ENCODE assay signal across 1 cellular context in genomic region chr5:79720096-79720495, GRCh38.
TF ChIP-seq lines count a peak whose summit lies in the region.

No MANE protein-coding gene starts in this region.

TF ChIP-seq in HEK293, 187 proteins besides CTCF, POLR2A, EP300 and RAD21 (continued from another document):
- TF ChIP-seq ZNF626 (tag by site-specific recombination; IDR thresholded peaks at IDR 0.05): peak; percentile 76; the same call in 1 of the 2 replicates
- 0 out of 2 replicates have a peak, but pooled peaks have one; percentile 32 for TF ChIP-seq OVOL3 (tag by site-specific recombination; IDR thresholded peaks at IDR 0.05)
- TF ChIP-seq ZNF146 (tag by site-specific recombination; IDR thresholded peaks at IDR 0.05): no peak
- no peak for TF ChIP-seq ZNF416 (tag by site-specific recombination; IDR thresholded peaks at IDR 0.05)
- TF ChIP-seq ZNF548 (tag by site-specific recombination; IDR thresholded peaks at IDR 0.05): no peak
- TF ChIP-seq SETDB1 (IDR thresholded peaks at IDR 0.05; ENCODE audit: insufficient read length, low read length): peak; percentile 84
- no peak for TF ChIP-seq ZNF184 (tag by site-specific recombination; IDR thresholded peaks at IDR 0.05)
- TF ChIP-seq ZNF280D (tag by site-specific recombination; IDR thresholded peaks at IDR 0.05): peak; percentile 64; the same call in 1 of the 2 replicates
- no peak for TF ChIP-seq PRDM10 (tag by site-specific recombination; IDR thresholded peaks at IDR 0.05)
- TF ChIP-seq ZNF211 (tag by site-specific recombination; IDR thresholded peaks at IDR 0.05; ENCODE audit: low read depth): no peak
- 0 out of 2 replicates have a peak, but pooled peaks have one; percentile 46 for TF ChIP-seq ZNF610 (tag by site-specific recombination; IDR thresholded peaks at IDR 0.05; ENCODE audit: borderline replicate concordance)
- 0 out of 2 replicates have a peak, but pooled peaks have one; percentile 4 for TF ChIP-seq ZNF37A (tag by site-specific recombination; IDR thresholded peaks at IDR 0.05)
- no peak for TF ChIP-seq ZNF175 (tag by site-specific recombination; IDR thresholded peaks at IDR 0.05)
- TF ChIP-seq PBX3 (CRISPR knock-in tag; IDR thresholded peaks at IDR 0.05): no peak
- no peak for TF ChIP-seq ZNF292 (tag by site-specific recombination; IDR thresholded peaks at IDR 0.05; ENCODE audit: borderline replicate concordance, low read depth)
- no peak for TF ChIP-seq ZNF561 (tag by site-specific recombination; IDR thresholded peaks at IDR 0.05; ENCODE audit: borderline replicate concordance)
- TF ChIP-seq ZNF660 (tag by site-specific recombination; IDR thresholded peaks at IDR 0.05): no peak
- no peak for TF ChIP-seq ZNF623 (tag by site-specific recombination; IDR thresholded peaks at IDR 0.05)
- no peak for TF ChIP-seq ZNF157 (tag by site-specific recombination; IDR thresholded peaks at IDR 0.05)
- TF ChIP-seq ZBTB48 (tag by site-specific recombination; IDR thresholded peaks at IDR 0.05): no peak
- no peak for TF ChIP-seq BCL11A (tag by site-specific recombination; IDR thresholded peaks at IDR 0.05; ENCODE audit: low read depth)
- no peak for TF ChIP-seq ZNF792 (tag by site-specific recombination; IDR thresholded peaks at IDR 0.05)
- no peak for TF ChIP-seq ZNF654 (tag by site-specific recombination; IDR thresholded peaks at IDR 0.05; ENCODE audit: low read depth)
- TF ChIP-seq ZNF404 (tag by site-specific recombination; IDR thresholded peaks at IDR 0.05): no peak
- TF ChIP-seq KLF1 (tag by site-specific recombination; IDR thresholded peaks at IDR 0.05): no peak
- no peak for TF ChIP-seq ZNF658 (tag by site-specific recombination; IDR thresholded peaks at IDR 0.05)
- TF ChIP-seq ZNF791 (tag by site-specific recombination; IDR thresholded peaks at IDR 0.05): no peak
- no peak for TF ChIP-seq ZSCAN16 (tag by site-specific recombination; IDR thresholded peaks at IDR 0.05)
- TF ChIP-seq ZEB2 (tag by site-specific recombination; IDR thresholded peaks at IDR 0.05): no peak
- no peak for TF ChIP-seq KLF16 (tag by site-specific recombination; IDR thresholded peaks at IDR 0.05)
- TF ChIP-seq ZNF121 (tag by site-specific recombination; IDR thresholded peaks at IDR 0.05): no peak
- no peak for TF ChIP-seq SP7 (tag by site-specific recombination; IDR thresholded peaks at IDR 0.05)
- TF ChIP-seq SCRT1 (tag by site-specific recombination; IDR thresholded peaks at IDR 0.05; ENCODE audit: borderline replicate concordance): no peak
- TF ChIP-seq ZNF529 (tag by site-specific recombination; IDR thresholded peaks at IDR 0.05; ENCODE audit: insufficient replicate concordance): peak; percentile 16
- TF ChIP-seq PRDM1 (tag by site-specific recombination; IDR thresholded peaks at IDR 0.05): no peak
- 0 out of 2 replicates have a peak, but pooled peaks have one; percentile 28 for TF ChIP-seq ZNF518A (tag by site-specific recombination; conservative IDR thresholded peaks at IDR 0.05; ENCODE audit: low read depth)
